ENCODE assay signal across 11 cellular contexts in genomic region chr14:68686212-68686478, GRCh38.
DNase-seq lines count a peak whose midpoint lies in the region; ATAC-seq and TF ChIP-seq lines count a peak whose summit lies in the region.
"Had no signal": no experiment of that assay in that cellular context is flagged by ENCODE, and none has a peak within 500 bp of the region (broad histone marks: within the 10 kb centered on the region; RNA-seq: fewer than 3 reads in every experiment).

No MANE protein-coding gene starts in this region.

- H3K27ac Mint-ChIP-seq in activated CD4-positive, alpha-beta T cell treated with anti-CD3 and anti-CD28 coated beads, Interleukin-2, amount 10 ng/mL, durations not matched to agents 7 days and 5 days = peak overlapping the region; percentile 88
- H3K27ac Mint-ChIP-seq in activated CD4-positive, alpha-beta memory T cell treated with anti-CD3 and anti-CD28 coated beads, Interleukin-2, amount 10 ng/mL, durations not matched to agents 7 days and 5 days = peak overlapping the region; percentile 95

- H3K4me3 Mint-ChIP-seq in activated CD4-positive, alpha-beta T cell treated with anti-CD3 and anti-CD28 coated beads, Interleukin-2, amount 10 ng/mL, durations not matched to agents 7 days and 5 days = no peak overlapping the region
- no peak overlapping the region for H3K4me3 Mint-ChIP-seq in activated CD4-positive, alpha-beta memory T cell treated with anti-CD3 and anti-CD28 coated beads, Interleukin-2, amount 10 ng/mL, durations not matched to agents 7 days and 5 days

- H3K27me3 ChIP-seq in left lung = no peaks in the 10 kb centered on the region
- no peaks in the 10 kb centered on the region for H3K27me3 ChIP-seq in stomach
- H3K27me3 ChIP-seq: testis had no signal

- peak overlapping the region; percentile 40 to 97 for H3K27ac ChIP-seq in left lung
- H3K27ac ChIP-seq in stomach = peak overlapping the region in 4 of 5 donors; percentile 8 to 82 (median 76)
- H3K27ac ChIP-seq: testis had no signal

- 94 to 100% (median 100%) methylated on average over 1 of the region's 1 CpG for WGBS in stomach, 5 donors

- no peak for TF ChIP-seq POLR2A in stomach (IDR thresholded peaks at IDR 0.05)

- CTCF ChIA-PET in activated CD4-positive, alpha-beta T cell treated with anti-CD3 and anti-CD28 coated beads, Interleukin-2, amount 10 ng/mL, durations not matched to agents 7 days and 5 days (lab: Charles Lee) = interaction anchor here (0.6 to 2.2 kb wide), 4 partner anchors 8 to 228 kb away, joined by 3 to 7 read pairs (median 5); no protein-coding TSS in a partner anchor
- CTCF ChIA-PET in activated CD4-positive, alpha-beta memory T cell treated with anti-CD3 and anti-CD28 coated beads, Interleukin-2, amount 10 ng/mL, durations not matched to agents 7 days and 5 days (lab: Charles Lee) = interaction anchor here (2.0 to 2.5 kb wide), 2 partner anchors 95 to 103 kb away, joined by 13 to 19 read pairs; no protein-coding TSS in a partner anchor

- ATAC-seq in left lung = no peak
- ATAC-seq in GM19455 (IDR thresholded peaks at IDR 0.05; ENCODE audit: unreplicated experiment) = no peak
- ATAC-seq in HG02588 (IDR thresholded peaks at IDR 0.05; ENCODE audit: unreplicated experiment) = no peak
- ATAC-seq: Panc1 had no signal

- TF ChIP-seq CTCF in left lung (IDR thresholded peaks at IDR 0.05) = no peak
- no peak for TF ChIP-seq CTCF in stomach (IDR thresholded peaks at IDR 0.05)

- no peaks in the 10 kb centered on the region for H3K9me3 Mint-ChIP-seq in activated CD4-positive, alpha-beta T cell treated with anti-CD3 and anti-CD28 coated beads, Interleukin-2, amount 10 ng/mL, durations not matched to agents 7 days and 5 days
- H3K9me3 Mint-ChIP-seq in activated CD4-positive, alpha-beta memory T cell treated with anti-CD3 and anti-CD28 coated beads, Interleukin-2, amount 10 ng/mL, durations not matched to agents 7 days and 5 days = no peaks in the 10 kb centered on the region

- H3K36me3 Mint-ChIP-seq in activated CD4-positive, alpha-beta T cell treated with anti-CD3 and anti-CD28 coated beads, Interleukin-2, amount 10 ng/mL, durations not matched to agents 7 days and 5 days (ENCODE audit: low read depth) = peaks cover 3% of the 10 kb centered on the region
- H3K36me3 Mint-ChIP-seq in activated CD4-positive, alpha-beta memory T cell treated with anti-CD3 and anti-CD28 coated beads, Interleukin-2, amount 10 ng/mL, durations not matched to agents 7 days and 5 days (ENCODE audit: low read depth) = no peaks in the 10 kb centered on the region

- no peaks in the 10 kb centered on the region for H3K36me3 ChIP-seq in left lung
- H3K36me3 ChIP-seq in stomach = no peaks in the 10 kb centered on the region

- peaks cover 21 to 62% of the 10 kb centered on the region in 2 donors for H3K4me1 ChIP-seq in left lung
- H3K4me1 ChIP-seq in stomach = peaks cover 25 to 69% (median 49%) of the 10 kb centered on the region in 4 donors

- intact Hi-C loops in left lung (cut with DNase I) = loop anchor here in 1 of 2 donors (10.0 kb wide), 1 partner anchor 99 kb away; no protein-coding TSS in a partner anchor
- intact Hi-C loops in stomach (cut with DNase I; ENCODE audit: low total_unique reads) = no loop called here

- TF ChIP-seq EP300 in stomach (IDR thresholded peaks at IDR 0.05) = no peak

- no peaks in the 10 kb centered on the region for H3K9me3 ChIP-seq in left lung
- H3K9me3 ChIP-seq in stomach = no peaks in the 10 kb centered on the region
- H3K9me3 ChIP-seq: testis had no signal

- H3K4me3 ChIP-seq in left lung (no peak overlapping the region), stomach (no peak overlapping the region)
- H3K4me3 ChIP-seq: testis had no signal

- POLR2A ChIA-PET in activated CD4-positive, alpha-beta T cell treated with anti-CD3 and anti-CD28 coated beads, Interleukin-2, amount 10 ng/mL, durations not matched to agents 7 days and 5 days (lab: Charles Lee) = interaction anchor here (1.1 kb wide), 1 partner anchor 107 kb away, joined by 3 read pairs; the partner anchor contains the start of gene ZFP36L1
- POLR2A ChIA-PET in activated CD4-positive, alpha-beta memory T cell treated with anti-CD3 and anti-CD28 coated beads, Interleukin-2, amount 10 ng/mL, durations not matched to agents 7 days and 5 days (lab: Charles Lee) = interaction anchor here (0.7 to 7.6 kb wide), 13 partner anchors 9 to 426 kb away, joined by 3 to 153 read pairs (median 10); partner anchors contain the start of gene ZFP36L1

- DNase-seq in activated CD4-positive, alpha-beta T cell treated with anti-CD3 and anti-CD28 coated beads, Interleukin-2, amount 10 ng/mL, durations not matched to agents 7 days and 5 days = no peak
- no peak for DNase-seq in activated CD4-positive, alpha-beta T cell treated with anti-CD3 and anti-CD28 coated beads for 1 hour
- DNase-seq in activated CD4-positive, alpha-beta memory T cell treated with anti-CD3 and anti-CD28 coated beads, Interleukin-2, amount 10 ng/mL, durations not matched to agents 7 days and 5 days = no peak
- DNase-seq in left lung (no peak), stomach (no peak), SIG-M5 treated with dmso at 0.1 percent for 504 hours (lab: John Stamatoyannopoulos, UW; ENCODE audit: unreplicated experiment) (no peak)
- DNase-seq: NCI-H1930, testis had no signal

- no peaks in the 10 kb centered on the region for H3K27me3 Mint-ChIP-seq in activated CD4-positive, alpha-beta T cell treated with anti-CD3 and anti-CD28 coated beads, Interleukin-2, amount 10 ng/mL, durations not matched to agents 7 days and 5 days
- H3K27me3 Mint-ChIP-seq in activated CD4-positive, alpha-beta memory T cell treated with anti-CD3 and anti-CD28 coated beads, Interleukin-2, amount 10 ng/mL, durations not matched to agents 7 days and 5 days = no peaks in the 10 kb centered on the region

- peaks cover 57% of the 10 kb centered on the region for H3K4me1 Mint-ChIP-seq in activated CD4-positive, alpha-beta T cell treated with anti-CD3 and anti-CD28 coated beads, Interleukin-2, amount 10 ng/mL, durations not matched to agents 7 days and 5 days
- H3K4me1 Mint-ChIP-seq in activated CD4-positive, alpha-beta memory T cell treated with anti-CD3 and anti-CD28 coated beads, Interleukin-2, amount 10 ng/mL, durations not matched to agents 7 days and 5 days = peaks cover 54% of the 10 kb centered on the region
